Comparison of ENCODE assay signal across 11 cellular contexts in the genomic region with DNA sequence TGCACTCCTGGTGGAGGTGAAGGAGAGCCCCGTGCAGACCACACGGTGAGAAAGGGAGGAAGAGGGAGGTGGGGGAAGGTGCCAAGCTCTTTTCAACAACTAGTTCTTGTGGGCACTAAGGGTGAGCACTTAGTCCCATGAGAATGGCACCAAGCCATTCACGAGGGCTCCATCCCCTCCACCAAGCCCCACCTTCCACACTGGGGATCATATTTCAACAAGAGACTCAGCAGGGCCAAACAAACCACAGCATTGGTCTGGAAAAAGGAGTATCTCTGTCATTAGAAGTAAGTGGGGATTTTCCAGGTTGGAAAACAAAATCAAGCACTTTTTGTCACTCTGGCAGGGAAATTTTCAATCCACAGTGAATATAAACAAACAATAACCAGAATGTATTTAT. TPM values are rescaled to one million over a fixed set of nuclear protein-coding genes. Genes with fewer than 3 reads are reported as not detected.
A peak's percentile ranks its signal among the peaks of the same experiment; 100 is the strongest.
DNase-seq lines count a peak whose midpoint lies in the region; ATAC-seq and TF ChIP-seq lines count a peak whose summit lies in the region.
"Had no signal": no experiment of that assay in that cellular context is flagged by ENCODE, and none has a peak within 500 bp of the region (broad histone marks: within the 10 kb centered on the region; RNA-seq: fewer than 3 reads in every experiment).

No MANE protein-coding gene starts in this region.

- H3K79me2 ChIP-seq in H9 (ENCODE audit: insufficient read depth, low read length), result no peaks in the 10 kb centered on the region

- H3K23me2 ChIP-seq in H9 (ENCODE audit: insufficient read length, low read depth, low read length, poor library complexity, severe bottlenecking), result no peaks in the 10 kb centered on the region

- ATAC-seq in memory B cell (ENCODE audit: low read depth), result no peak
- ATAC-seq in activated naive CD8-positive, alpha-beta T cell treated with anti-CD3 and anti-CD28 coated beads, Interleukin-2, amount 50 U/mL, for 24 hours, result no peak
- ATAC-seq in GM18498 (IDR thresholded peaks at IDR 0.05; ENCODE audit: unreplicated experiment), result no peak
- ATAC-seq: activated T-cell treated with anti-CD3 and anti-CD28 coated beads, Interleukin-2, amount 50 U/mL, for 4 hours had no signal

- H3K4me1 ChIP-seq in H9 (ENCODE audit: insufficient read depth, low read length), result 0 out of 2 replicates have a peak, but pooled peaks cover 2% of the 10 kb centered on the region
- H3K4me1 ChIP-seq: colonic mucosa, pancreas had no signal

- no peak overlapping the region for H4K8ac ChIP-seq in H9 (replicated peaks; ENCODE audit: insufficient read length, low read depth, low read length)

- DNase-seq in DMS153 treated with DMSO at 0.1 percent for 48 hours (lab: John Stamatoyannopoulos, UW; ENCODE audit: unreplicated experiment), result peak; percentile 50
- peak; percentile 72 to 83 for DNase-seq in NCI-H187 (lab: John Stamatoyannopoulos, UW)
- DNase-seq in astrocyte of the hippocampus (ENCODE audit: low read depth, low spot score), result peak; percentile 70
- no peak for DNase-seq in memory B cell (ENCODE audit: low spot score in 2 of 2)
- no peak for DNase-seq in H9
- DNase-seq in activated naive CD8-positive, alpha-beta T cell treated with anti-CD3 and anti-CD28 coated beads, Interleukin-2, amount 50 U/mL, for 24 hours, result no peak
- DNase-seq in GDM1 (lab: John Stamatoyannopoulos, UW), result no peak
- DNase-seq: activated T-cell treated with anti-CD3 and anti-CD28 coated beads, Interleukin-2, amount 50 U/mL, for 4 hours; colonic mucosa; pancreas had no signal

- peak overlapping the region; percentile 36 for H3K27ac Mint-ChIP-seq in memory B cell
- peak overlapping the region in 1 of 3 experiments; percentile 47; a peak in 1 of 7 replicates for H3K27ac Mint-ChIP-seq in H9
- no peak overlapping the region for H3K27ac Mint-ChIP-seq in activated naive CD8-positive, alpha-beta T cell treated with anti-CD3 and anti-CD28 coated beads, Interleukin-2, amount 50 U/mL, for 24 hours

- H3K27me3 Mint-ChIP-seq in memory B cell (no peaks in the 10 kb centered on the region), H9 (ENCODE audit: low read depth) (no peaks in the 10 kb centered on the region)
- no peaks in the 10 kb centered on the region for H3K27me3 Mint-ChIP-seq in activated naive CD8-positive, alpha-beta T cell treated with anti-CD3 and anti-CD28 coated beads, Interleukin-2, amount 50 U/mL, for 24 hours

- H3K4me2 ChIP-seq in H9 (ENCODE audit: insufficient read depth, insufficient read length, low read length), result no peak overlapping the region

- H3K9me3 Mint-ChIP-seq in memory B cell, result peaks cover 4% of the 10 kb centered on the region
- H3K9me3 Mint-ChIP-seq in H9, result no peaks in the 10 kb centered on the region
- no peaks in the 10 kb centered on the region for H3K9me3 Mint-ChIP-seq in activated naive CD8-positive, alpha-beta T cell treated with anti-CD3 and anti-CD28 coated beads, Interleukin-2, amount 50 U/mL, for 24 hours
- H3K9me3 Mint-ChIP-seq: activated T-cell treated with anti-CD3 and anti-CD28 coated beads, Interleukin-2, amount 50 U/mL, for 4 hours had no signal

- H2AK5ac ChIP-seq in H9 (ENCODE audit: insufficient read length, low read length), result no peak overlapping the region

- no peak for TF ChIP-seq CTCF in H9 (conservative IDR thresholded peaks at IDR 0.05)

- H2BK15ac ChIP-seq in H9 (ENCODE audit: low read depth, low read length), result no peak overlapping the region

- no peak overlapping the region for H4K5ac ChIP-seq in H9 (ENCODE audit: insufficient read length, low read depth, low read length)

- no peak overlapping the region for H2BK120ac ChIP-seq in H9 (ENCODE audit: low read depth, low read length, poor library complexity, severe bottlenecking)

- H4K20me1 ChIP-seq in H9 (ENCODE audit: control insufficient read depth, insufficient read depth, insufficient read length), result no peaks in the 10 kb centered on the region

- H2AFZ ChIP-seq in H9 (ENCODE audit: low read length), result no peak overlapping the region

- no peak overlapping the region for H4K91ac ChIP-seq in H9 (ENCODE audit: insufficient read length, low read depth, low read length)

- no peak overlapping the region for H3K27ac ChIP-seq in H9 (ENCODE audit: insufficient read length, low read depth, low read length)
- H3K27ac ChIP-seq: colonic mucosa, pancreas had no signal

- H3K4me1 Mint-ChIP-seq in memory B cell (peaks cover 14% of the 10 kb centered on the region), H9 (peaks cover 33 to 42% of the 10 kb centered on the region in 2 experiments)
- H3K4me1 Mint-ChIP-seq in activated naive CD8-positive, alpha-beta T cell treated with anti-CD3 and anti-CD28 coated beads, Interleukin-2, amount 50 U/mL, for 24 hours, result peaks cover 21% of the 10 kb centered on the region

- H3K4me3 Mint-ChIP-seq in memory B cell (no peak overlapping the region), H9 (no peak overlapping the region)
- H3K4me3 Mint-ChIP-seq in activated naive CD8-positive, alpha-beta T cell treated with anti-CD3 and anti-CD28 coated beads, Interleukin-2, amount 50 U/mL, for 24 hours, result no peak overlapping the region
- H3K4me3 Mint-ChIP-seq: activated T-cell treated with anti-CD3 and anti-CD28 coated beads, Interleukin-2, amount 50 U/mL, for 4 hours had no signal

- H3K18ac ChIP-seq in H9 (ENCODE audit: insufficient read length, low read depth, low read length), result no peak overlapping the region

- H2BK20ac ChIP-seq in H9 (ENCODE audit: low read depth, low read length, poor library complexity, severe bottlenecking), result no peak overlapping the region

- no peak overlapping the region for H2BK12ac ChIP-seq in H9 (ENCODE audit: insufficient read length, low read depth, low read length)

- WGBS in H9 (ENCODE audit: extremely low coverage, insufficient read length, low lambda C conversion rate), result no CpG with 5 or more reads among the region's 3 CpGs

- H3K36me3 Mint-ChIP-seq in memory B cell, result peaks cover 28% of the 10 kb centered on the region
- peaks cover 2 to 16% (median 12%) of the 10 kb centered on the region in 3 experiments; a peak in 5 of 7 replicates for H3K36me3 Mint-ChIP-seq in H9 (ENCODE audit: insufficient read depth in 1 of 3, low read depth in 3 of 3)
- peaks cover 3% of the 10 kb centered on the region for H3K36me3 Mint-ChIP-seq in activated naive CD8-positive, alpha-beta T cell treated with anti-CD3 and anti-CD28 coated beads, Interleukin-2, amount 50 U/mL, for 24 hours (ENCODE audit: low read depth)

- H3K79me1 ChIP-seq in H9 (ENCODE audit: insufficient read depth, low read depth, low read length, poor library complexity, severe bottlenecking), result no peaks in the 10 kb centered on the region

- no peak overlapping the region for H3K23ac ChIP-seq in H9 (ENCODE audit: insufficient read length, low read depth, low read length)

- H3T11ph ChIP-seq in H9 (ENCODE audit: low read length), result no peak overlapping the region

- H2BK5ac ChIP-seq in H9 (ENCODE audit: insufficient read length, low read length), result no peak overlapping the region

- H3K14ac ChIP-seq in H9 (ENCODE audit: insufficient read depth, low read length), result no peak overlapping the region

- H3K56ac ChIP-seq in H9 (ENCODE audit: insufficient read length, low read depth, low read length), result no peak overlapping the region

- H3K9me3 ChIP-seq in H9 (ENCODE audit: control insufficient read depth, low read depth, low read length), result no peaks in the 10 kb centered on the region
- H3K9me3 ChIP-seq: colonic mucosa, pancreas had no signal

- H3K9ac ChIP-seq in H9 (ENCODE audit: extremely low read depth, insufficient read length, low read length), result no peak overlapping the region

- H3K4ac ChIP-seq in H9 (ENCODE audit: low read depth, low read length), result no peak overlapping the region

- no peaks in the 10 kb centered on the region for H3K27me3 ChIP-seq in H9 (ENCODE audit: insufficient read depth, low read length)
- H3K27me3 ChIP-seq: colonic mucosa, pancreas had no signal

RNA-seq across cellular contexts. Expression of a gene that starts 38.4 kb away (rescaled TPM):
- total RNA-seq in H9 (2021), result 0.22 and 0.24 TPM in 2 replicates

Comparison
In these comparisons a context has a peak if more than half of its experiments do, and no peak if none do; other contexts are left out.
1. DNase-seq: peak in DMS153 treated with DMSO at 0.1 percent for 48 hours (single experiment), NCI-H187 (2 of 2) and astrocyte of the hippocampus (single experiment); none in memory B cell (0 of 2), H9 (single experiment), activated naive CD8-positive, alpha-beta T cell treated with anti-CD3 and anti-CD28 coated beads, Interleukin-2, amount 50 U/mL, for 24 hours (single experiment) and GDM1 (single experiment).